In the genomic region with DNA sequence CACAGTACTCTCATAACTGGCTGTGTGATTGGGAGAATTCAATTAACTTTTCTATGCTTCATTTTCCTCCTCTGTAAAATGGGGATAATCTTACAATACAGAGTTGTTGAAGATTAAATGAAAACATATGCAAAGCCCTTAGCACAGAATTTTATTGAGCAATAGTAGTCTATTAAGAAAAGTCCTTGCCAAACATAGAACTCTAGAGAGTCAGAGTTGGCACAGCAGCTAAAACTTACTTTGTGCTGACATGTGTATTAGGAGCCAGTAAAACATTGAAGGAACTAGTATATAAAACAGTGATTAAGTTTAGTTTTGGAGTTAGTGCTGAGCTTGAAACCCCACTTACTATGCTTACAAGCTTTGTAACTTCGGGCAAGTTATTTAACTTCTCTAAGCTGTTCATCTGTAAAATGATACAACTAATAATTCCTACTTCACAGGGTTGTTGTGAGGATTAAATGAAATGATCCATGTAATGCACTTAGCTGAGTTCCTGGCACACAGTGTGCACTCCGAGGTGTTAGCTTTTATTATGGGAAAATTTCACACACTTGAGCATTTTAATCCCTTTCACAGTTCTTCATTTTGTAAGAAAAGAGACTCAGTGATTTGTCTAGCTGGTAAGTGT, we compare ENCODE assay signal across 25 cellular contexts. TPM values are rescaled to one million over a fixed set of nuclear protein-coding genes. Genes with fewer than 3 reads are reported as not detected.
"Had no signal": no experiment of that assay in that cellular context is flagged by ENCODE, and none has a peak within 500 bp of the region (broad histone marks: within the 10 kb centered on the region; RNA-seq: fewer than 3 reads in every experiment).

No MANE protein-coding gene starts in this region.

- DNase-seq: activated B cell treated with CpG ODN at 0.5 μM for 24 hours; activated CD4-positive, alpha-beta memory T cell treated with anti-CD3 and anti-CD28 coated beads for 36 hours; activated CD4-positive, alpha-beta T cell treated with anti-CD3 and anti-CD28 coated beads, Interleukin-2, amount 10 ng/mL, durations not matched to agents 7 days and 5 days; activated CD8-positive, alpha-beta memory T cell treated with anti-CD3 and anti-CD28 coated beads for 24 hours; activated effector memory CD4-positive, alpha-beta T cell treated with anti-CD3 and anti-CD28 coated beads, Interleukin-2, amount 50 U/mL, for 16 hours; activated naive CD4-positive, alpha-beta T cell treated with Interleukin-2 at 50 U/mL for 16 hours; activated T-cell treated with anti-CD3 and anti-CD28 coated beads, Interleukin-2, amount 50 U/mL, for 4 hours; brain microvascular endothelial cell; MM.1S; NCI-H1105; NCI-H1436 treated with DMSO at 0.1 percent for 48 hours; NCI-H187 treated with DMSO at 0.1 percent for 48 hours; NCI-H2081 treated with DMSO at 0.1 percent for 48 hours; NCI-H2227 treated with DMSO at 0.1 percent for 48 hours; NCI-H526; NCI-H774; OCI-M1; RPMI8226; SHP77; T-helper 17 cell; T-helper 9 cell had no signal

- H3K27ac ChIP-seq: brain microvascular endothelial cell, cardiac muscle cell had no signal

- H3K27me3 ChIP-seq: brain microvascular endothelial cell, cardiac muscle cell had no signal

- FAIRE-seq: TTC549 had no signal

- H3K4me3 ChIP-seq: cardiac muscle cell had no signal

- ATAC-seq: activated T-cell treated with anti-CD3 and anti-CD28 coated beads, Interleukin-2, amount 50 U/mL, for 4 hours; Panc1; T-helper 17 cell had no signal

- H3K36me3 ChIP-seq: brain microvascular endothelial cell, cardiac muscle cell had no signal

RNA-seq across cellular contexts. Expression of gene GRIN3A, which starts 20.0 kb away (rescaled TPM):
- total RNA-seq: activated B cell treated with CpG ODN at 0.5 μM for 24 hours; activated CD4-positive, alpha-beta memory T cell treated with anti-CD3 and anti-CD28 coated beads for 36 hours; activated CD4-positive, alpha-beta T cell treated with anti-CD3 and anti-CD28 coated beads, Interleukin-2, amount 10 ng/mL, durations not matched to agents 7 days and 5 days; activated T-cell treated with anti-CD3 and anti-CD28 coated beads, Interleukin-2, amount 50 U/mL, for 4 hours; cardiac muscle cell; SK-MEL-5; T-helper 17 cell had no signal
